In the genomic region with DNA sequence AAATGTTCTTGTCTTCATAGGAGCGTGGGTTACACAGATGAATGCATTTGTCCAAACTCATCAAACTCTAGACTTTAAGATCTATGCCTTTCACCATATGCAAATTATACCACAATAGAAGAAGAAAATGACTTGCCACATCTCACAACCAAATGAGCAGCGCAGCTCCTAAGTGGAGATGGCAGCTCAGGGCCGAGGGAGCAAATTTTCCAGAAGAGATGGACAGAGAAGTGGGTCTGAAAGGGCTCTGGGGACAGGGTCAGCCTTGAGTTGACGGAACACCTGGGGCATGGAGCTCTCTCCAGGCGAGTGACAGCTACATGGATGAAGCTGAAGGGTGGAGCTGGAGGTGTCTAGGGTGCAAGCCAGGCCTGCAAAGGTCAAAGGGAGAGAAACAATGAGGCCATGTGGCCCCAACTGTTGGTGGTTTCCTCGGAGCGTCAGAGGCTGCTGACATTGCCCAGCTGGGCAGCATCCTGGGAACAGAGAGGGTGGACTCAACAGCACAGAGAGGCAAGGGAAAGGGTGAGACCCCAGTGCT, we compare ENCODE assay signal across 15 cellular contexts.
A peak's percentile ranks its signal among the peaks of the same experiment; 100 is the strongest.
DNase-seq lines count a peak whose midpoint lies in the region; ATAC-seq and TF ChIP-seq lines count a peak whose summit lies in the region.
"Had no signal": no experiment of that assay in that cellular context is flagged by ENCODE, and none has a peak within 500 bp of the region (broad histone marks: within the 10 kb centered on the region; RNA-seq: fewer than 3 reads in every experiment).

No MANE protein-coding gene starts in this region.

- POLR2A ChIA-PET in activated B cell treated with CpG ODN at 0.5 μM for 24 hours (lab: Charles Lee) = no interaction called here

- CTCF ChIA-PET in activated B cell treated with CpG ODN at 0.5 μM for 24 hours (lab: Charles Lee) = no interaction called here

- no peak for TF ChIP-seq CTCF in activated B cell treated with CpG ODN at 0.5 μM for 24 hours (IDR thresholded peaks at IDR 0.05)

- no peaks in the 10 kb centered on the region for H3K9me3 Mint-ChIP-seq in activated B cell treated with CpG ODN at 0.5 μM for 24 hours
- H3K9me3 Mint-ChIP-seq: activated naive CD8-positive, alpha-beta T cell treated with anti-CD3 and anti-CD28 coated beads, Interleukin-2, amount 10 ng/mL, durations not matched to agents 7 days and 5 days; CD4-positive, alpha-beta T cell had no signal

- peaks cover 27% of the 10 kb centered on the region for H3K4me1 Mint-ChIP-seq in activated B cell treated with CpG ODN at 0.5 μM for 24 hours
- H3K4me1 Mint-ChIP-seq: activated naive CD8-positive, alpha-beta T cell treated with anti-CD3 and anti-CD28 coated beads, Interleukin-2, amount 10 ng/mL, durations not matched to agents 7 days and 5 days had no signal

- H3K27me3 Mint-ChIP-seq in activated B cell treated with CpG ODN at 0.5 μM for 24 hours = no peaks in the 10 kb centered on the region
- H3K27me3 Mint-ChIP-seq: activated naive CD8-positive, alpha-beta T cell treated with anti-CD3 and anti-CD28 coated beads, Interleukin-2, amount 10 ng/mL, durations not matched to agents 7 days and 5 days; CD4-positive, alpha-beta T cell had no signal

- DNase-seq in activated B cell treated with CpG ODN at 0.5 μM for 24 hours = no peak
- DNase-seq in left colon = no peak
- DNase-seq in activated naive CD4-positive, alpha-beta T cell (lab: John Stamatoyannopoulos, UW) = no peak
- DNase-seq in NCI-H1417 (lab: John Stamatoyannopoulos, UW) = no peak
- no peak for DNase-seq in AG20443 (ENCODE audit: low spot score)
- DNase-seq: activated CD4-positive, alpha-beta T cell treated with anti-CD3 and anti-CD28 coated beads, Interleukin-2, amount 50 U/mL, for 4 hours; activated naive CD8-positive, alpha-beta T cell treated with anti-CD3 and anti-CD28 coated beads, Interleukin-2, amount 10 ng/mL, durations not matched to agents 7 days and 5 days; CD4-positive, alpha-beta T cell; dorsolateral prefrontal cortex; NCI-H1048; NK-92 treated with Interleukin-12 subunit alpha and Interleukin-12 subunit beta, amount 100 ng/mL, for 24 hours; nucleus accumbens had no signal

- intact Hi-C loops in activated B cell treated with CpG ODN at 0.5 μM for 24 hours (cut with micrococcal nuclease) (no loop called here), left colon (cut with DNase I, micrococcal nuclease) (no loop called here)

- no peak overlapping the region for H3K27ac Mint-ChIP-seq in activated B cell treated with CpG ODN at 0.5 μM for 24 hours
- H3K27ac Mint-ChIP-seq: activated naive CD8-positive, alpha-beta T cell treated with anti-CD3 and anti-CD28 coated beads, Interleukin-2, amount 10 ng/mL, durations not matched to agents 7 days and 5 days; CD4-positive, alpha-beta T cell had no signal

- H3K36me3 Mint-ChIP-seq in activated B cell treated with CpG ODN at 0.5 μM for 24 hours (ENCODE audit: low read depth) = peaks cover 12% of the 10 kb centered on the region
- H3K36me3 Mint-ChIP-seq: activated naive CD8-positive, alpha-beta T cell treated with anti-CD3 and anti-CD28 coated beads, Interleukin-2, amount 10 ng/mL, durations not matched to agents 7 days and 5 days had no signal

- ATAC-seq in GM18517 (IDR thresholded peaks at IDR 0.05; ENCODE audit: unreplicated experiment) = peak; percentile 88
- peak; percentile 67 for ATAC-seq in GM21423 (IDR thresholded peaks at IDR 0.05; ENCODE audit: unreplicated experiment)
- peak; percentile 76 for ATAC-seq in HG03045 (IDR thresholded peaks at IDR 0.05; ENCODE audit: unreplicated experiment)
- peak; percentile 65 for ATAC-seq in activated B cell treated with CpG ODN at 0.5 μM for 24 hours (ENCODE audit: low read depth)
- no peak for ATAC-seq in left colon

- peak overlapping the region; percentile 5 for H3K4me3 Mint-ChIP-seq in activated B cell treated with CpG ODN at 0.5 μM for 24 hours
- H3K4me3 Mint-ChIP-seq: activated naive CD8-positive, alpha-beta T cell treated with anti-CD3 and anti-CD28 coated beads, Interleukin-2, amount 10 ng/mL, durations not matched to agents 7 days and 5 days; CD4-positive, alpha-beta T cell had no signal
